19 cellular contexts compared by ENCODE assay signal in the genomic region with DNA sequence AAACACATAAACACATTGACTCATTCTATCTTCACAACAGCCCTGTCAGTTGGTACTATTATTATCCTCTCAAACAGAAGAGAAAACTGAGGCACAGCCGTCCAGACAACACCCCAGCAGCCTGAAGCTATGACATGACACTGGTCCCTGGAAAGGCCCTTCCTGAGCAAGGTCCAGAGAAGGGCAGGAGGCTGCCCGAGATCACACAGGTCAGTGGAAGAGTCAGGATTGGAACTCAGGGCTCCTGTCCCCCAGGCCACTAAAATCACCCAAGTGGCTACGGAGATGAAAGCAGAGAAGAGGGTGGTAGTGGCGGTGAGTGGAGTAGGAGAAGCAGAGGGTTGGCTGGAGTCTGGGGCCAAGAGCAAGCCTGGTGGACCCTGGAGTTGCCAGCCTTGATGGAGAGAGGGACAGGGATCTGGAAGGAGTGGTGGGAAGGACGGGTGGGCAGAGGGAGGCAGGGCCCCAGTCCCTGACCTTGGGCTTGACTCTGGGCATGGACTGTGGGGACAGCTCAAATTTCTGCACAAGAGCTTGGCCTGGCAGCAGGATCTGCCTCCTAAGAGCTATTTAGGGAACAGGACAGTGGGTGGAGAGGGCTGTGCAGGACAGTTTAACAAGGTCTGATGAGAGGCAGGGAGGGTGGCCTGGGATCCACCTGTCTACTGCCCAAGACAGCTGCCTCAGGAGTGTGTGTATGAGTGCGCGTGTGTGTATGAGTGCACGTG. TPM values are rescaled to one million over a fixed set of nuclear protein-coding genes. Genes with fewer than 3 reads are reported as not detected.
"Had no signal": no experiment of that assay in that cellular context is flagged by ENCODE, and none has a peak within 500 bp of the region (broad histone marks: within the 10 kb centered on the region; RNA-seq: fewer than 3 reads in every experiment).

No MANE protein-coding gene starts in this region.

- H3K4me1 ChIP-seq: left lung, neural progenitor cell, SJSA1 had no signal

- H3K9me3 ChIP-seq: left lung, pancreas, SJSA1 had no signal

- DNase-seq: activated CD4-positive, alpha-beta T cell treated with anti-CD3 and anti-CD28 coated beads, Interleukin-2, amount 50 U/mL, for 48 hours; activated naive CD4-positive, alpha-beta T cell treated with anti-CD3 and anti-CD28 coated beads for 36 hours; dorsolateral prefrontal cortex; endodermal cell; islet precursor cell; left lung; mesendoderm; small intestine; stimulated activated CD4-positive, alpha-beta T cell treated with anti-CD3 and anti-CD28 coated beads, Interleukin-4, amount 100 ng/mL, for 4 hours; stimulated activated CD8-positive, alpha-beta memory T cell treated with anti-CD3 and anti-CD28 coated beads, Interleukin-4, amount 100 ng/mL, for 48 hours; stimulated activated naive CD8-positive, alpha-beta T cell treated with anti-CD3 and anti-CD28 coated beads, Interleukin-15, Interleukin-2, amounts not matched to agents 100 U/mL and 50 U/mL, for 24 hours; T-helper 9 cell; trophoblast cell had no signal

- H3K9ac ChIP-seq: neural progenitor cell had no signal

- H2AFZ ChIP-seq: neural progenitor cell had no signal

- H3K36me3 ChIP-seq: left lung, neural progenitor cell, pancreas, SJSA1 had no signal

- H3K27me3 ChIP-seq: dorsolateral prefrontal cortex, neural progenitor cell, pancreas, SJSA1 had no signal

- ATAC-seq: activated T-helper 17 cell treated with anti-CD3 and anti-CD28 coated beads, Interleukin-2, amount 50 U/mL, for 72 hours; left lung; stimulated activated naive CD8-positive, alpha-beta T cell treated with anti-CD3 and anti-CD28 coated beads, Interleukin-15, Interleukin-2, amounts not matched to agents 100 U/mL and 50 U/mL, for 24 hours had no signal

- H3K4me2 ChIP-seq: neural progenitor cell had no signal

- H3K4me3 ChIP-seq: dorsolateral prefrontal cortex, left lung, neural progenitor cell, pancreas, SJSA1 had no signal

- FAIRE-seq: frontal cortex, pancreas, small intestine had no signal

- H3K27ac ChIP-seq: dorsolateral prefrontal cortex, left lung, neural progenitor cell, pancreas, SJSA1 had no signal

RNA-seq across cellular contexts. Expression of a gene that starts 15.8 kb away (rescaled TPM):
- total RNA-seq: activated naive CD4-positive, alpha-beta T cell treated with anti-CD3 and anti-CD28 coated beads for 36 hours; activated T-helper 17 cell treated with anti-CD3 and anti-CD28 coated beads, Interleukin-2, amount 50 U/mL, for 72 hours; frontal cortex had no signal

RNA-seq across cellular contexts. Expression of a gene that starts 46.8 kb away (rescaled TPM):
- total RNA-seq: activated naive CD4-positive, alpha-beta T cell treated with anti-CD3 and anti-CD28 coated beads for 36 hours; activated T-helper 17 cell treated with anti-CD3 and anti-CD28 coated beads, Interleukin-2, amount 50 U/mL, for 72 hours; endodermal cell; epithelial cell of proximal tubule; frontal cortex had no signal
